In the genomic region with DNA sequence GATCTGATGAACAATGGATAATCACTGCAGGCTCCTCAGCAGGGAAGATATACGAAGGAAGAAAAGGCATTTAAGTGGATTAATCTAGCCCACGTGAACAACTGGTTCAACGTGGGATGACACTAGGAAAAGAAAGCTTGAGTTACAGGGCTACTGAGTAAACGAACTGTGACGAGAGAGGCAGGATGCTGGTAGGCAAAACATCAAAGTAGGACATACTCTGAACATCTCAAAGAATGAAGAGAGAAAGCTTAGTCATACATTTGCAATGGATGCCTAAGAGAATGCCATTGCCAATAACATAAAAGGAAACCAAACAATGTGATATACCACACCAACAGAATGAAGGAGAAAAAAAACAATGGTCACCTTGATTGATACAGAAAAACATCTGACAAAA, we compare ENCODE assay signal across 13 cellular contexts. TPM values are rescaled to one million over a fixed set of nuclear protein-coding genes. Genes with fewer than 3 reads are reported as not detected.
DNase-seq lines count a peak whose midpoint lies in the region; ATAC-seq and TF ChIP-seq lines count a peak whose summit lies in the region.
"Had no signal": no experiment of that assay in that cellular context is flagged by ENCODE, and none has a peak within 500 bp of the region (broad histone marks: within the 10 kb centered on the region; RNA-seq: fewer than 3 reads in every experiment).

No MANE protein-coding gene starts in this region.

- peaks cover 5% of the 10 kb centered on the region for H3K4me1 ChIP-seq in CD4-positive, CD25-positive, alpha-beta regulatory T cell (ENCODE audit: control insufficient read depth, insufficient read depth, low read length, poor library complexity, severe bottlenecking)
- H3K4me1 ChIP-seq: ascending aorta had no signal

- H3K36me3 Mint-ChIP-seq in CD4-positive, CD25-positive, alpha-beta regulatory T cell: peaks cover 25% of the 10 kb centered on the region
- peaks cover 37% of the 10 kb centered on the region for H3K36me3 Mint-ChIP-seq in activated CD8-positive, alpha-beta T cell treated with anti-CD3 and anti-CD28 coated beads, Interleukin-2, amount 10 ng/mL, durations not matched to agents 7 days and 5 days (ENCODE audit: low read depth)

- CTCF ChIA-PET in activated CD8-positive, alpha-beta T cell treated with anti-CD3 and anti-CD28 coated beads, Interleukin-2, amount 10 ng/mL, durations not matched to agents 7 days and 5 days (lab: Charles Lee): interaction anchor here (0.7 to 1.5 kb wide), 3 partner anchors 9 to 399 kb away, joined by 3 to 4 read pairs (median 3); no protein-coding TSS in a partner anchor
- CTCF ChIA-PET in GM10248 (lab: Yijun Ruan, JAX): interaction anchor here (1.3 kb wide), 1 partner anchor 89 kb away, joined by 3 read pairs; the partner anchor contains the start of gene ZW10

- H3K27ac ChIP-seq in CD4-positive, CD25-positive, alpha-beta regulatory T cell (ENCODE audit: insufficient read depth, low read length, poor library complexity, severe bottlenecking): no peak overlapping the region
- H3K27ac ChIP-seq: ascending aorta, WERI-Rb-1 had no signal

- no peak overlapping the region for H3K4me3 Mint-ChIP-seq in CD4-positive, CD25-positive, alpha-beta regulatory T cell
- no peak overlapping the region for H3K4me3 Mint-ChIP-seq in activated CD8-positive, alpha-beta T cell treated with anti-CD3 and anti-CD28 coated beads, Interleukin-2, amount 10 ng/mL, durations not matched to agents 7 days and 5 days

- peaks cover 20 to 28% (median 25%) of the 10 kb centered on the region in 4 donors for H3K4me1 Mint-ChIP-seq in CD4-positive, CD25-positive, alpha-beta regulatory T cell
- peaks cover 35% of the 10 kb centered on the region for H3K4me1 Mint-ChIP-seq in activated CD8-positive, alpha-beta T cell treated with anti-CD3 and anti-CD28 coated beads, Interleukin-2, amount 10 ng/mL, durations not matched to agents 7 days and 5 days (ENCODE audit: low read depth)

- peaks cover 4% of the 10 kb centered on the region for H3K36me3 ChIP-seq in CD4-positive, CD25-positive, alpha-beta regulatory T cell (ENCODE audit: control insufficient read depth, insufficient read depth, low read length)
- H3K36me3 ChIP-seq: ascending aorta, gastrocnemius medialis had no signal

- H3K9me3 ChIP-seq in CD4-positive, CD25-positive, alpha-beta regulatory T cell (ENCODE audit: control insufficient read depth in 2 of 2, low read length in 2 of 2): no peaks in the 10 kb centered on the region
- H3K9me3 ChIP-seq: ascending aorta, gastrocnemius medialis had no signal

- POLR2A ChIA-PET in activated CD8-positive, alpha-beta T cell treated with anti-CD3 and anti-CD28 coated beads, Interleukin-2, amount 10 ng/mL, durations not matched to agents 7 days and 5 days (lab: Charles Lee): interaction anchor here (1.3 kb wide), 1 partner anchor 13 kb away, joined by 9 read pairs; the partner anchor contains the start of gene USP28
- POLR2A ChIA-PET in GM10248 (lab: Yijun Ruan, JAX): no interaction called here

- H3K27me3 ChIP-seq in CD4-positive, CD25-positive, alpha-beta regulatory T cell (ENCODE audit: control insufficient read depth, insufficient read depth, low read length): no peaks in the 10 kb centered on the region
- H3K27me3 ChIP-seq: ascending aorta, gastrocnemius medialis had no signal

- H3K27ac Mint-ChIP-seq in CD4-positive, CD25-positive, alpha-beta regulatory T cell: peak overlapping the region in 2 of 3 donors; percentile 3 to 4
- H3K27ac Mint-ChIP-seq in activated CD8-positive, alpha-beta T cell treated with anti-CD3 and anti-CD28 coated beads, Interleukin-2, amount 10 ng/mL, durations not matched to agents 7 days and 5 days: peak overlapping the region; percentile 53

- no peak overlapping the region for H3K4me3 ChIP-seq in CD4-positive, CD25-positive, alpha-beta regulatory T cell (ENCODE audit: low read depth, low read length)
- H3K4me3 ChIP-seq: ascending aorta, gastrocnemius medialis had no signal

- no peak for TF ChIP-seq CTCF in GM10248 (IDR thresholded peaks at IDR 0.05; ENCODE audit: control extremely low read depth, extremely low read depth, low read depth, missing control alignments)

- ATAC-seq in CD4-positive, CD25-positive, alpha-beta regulatory T cell (ENCODE audit: low read depth in 2 of 2): peak; percentile 40 to 63
- ATAC-seq in activated CD8-positive, alpha-beta T cell treated with anti-CD3 and anti-CD28 coated beads, Interleukin-2, amount 10 ng/mL, durations not matched to agents 7 days and 5 days: peak; percentile 77
- ATAC-seq: gastrocnemius medialis had no signal

- H3K27me3 Mint-ChIP-seq in CD4-positive, CD25-positive, alpha-beta regulatory T cell: no peaks in the 10 kb centered on the region
- no peaks in the 10 kb centered on the region for H3K27me3 Mint-ChIP-seq in activated CD8-positive, alpha-beta T cell treated with anti-CD3 and anti-CD28 coated beads, Interleukin-2, amount 10 ng/mL, durations not matched to agents 7 days and 5 days (ENCODE audit: low read depth)

- no peaks in the 10 kb centered on the region for H3K9me3 Mint-ChIP-seq in CD4-positive, CD25-positive, alpha-beta regulatory T cell
- no peaks in the 10 kb centered on the region for H3K9me3 Mint-ChIP-seq in activated CD8-positive, alpha-beta T cell treated with anti-CD3 and anti-CD28 coated beads, Interleukin-2, amount 10 ng/mL, durations not matched to agents 7 days and 5 days (ENCODE audit: insufficient read depth)

- peak in 1 of 3 donors; percentile 44 for DNase-seq in CD4-positive, CD25-positive, alpha-beta regulatory T cell
- DNase-seq in HS-5 (ENCODE audit: low read depth) (peak; percentile 3), iris pigment epithelial cell (ENCODE audit: low read depth) (peak; percentile 89), activated gamma-delta T cell (lab: John Stamatoyannopoulos, UW) (no peak), LoVo (ENCODE audit: low spot score) (no peak), cerebellar cortex (ENCODE audit: low spot score) (no peak), GM10248 (ENCODE audit: extremely low spot score) (no peak)
- peak; percentile 27 for DNase-seq in activated CD8-positive, alpha-beta T cell treated with anti-CD3 and anti-CD28 coated beads, Interleukin-2, amount 10 ng/mL, durations not matched to agents 7 days and 5 days
- DNase-seq: DMS79; gastrocnemius medialis; stimulated activated naive CD4-positive, alpha-beta T cell treated with Interleukin-2 at 50 U/mL for 16 hours; WERI-Rb-1 had no signal

RNA-seq across cellular contexts. Expression of gene USP28, which starts 12.9 kb away (rescaled TPM):
- total RNA-seq in CD4-positive, CD25-positive, alpha-beta regulatory T cell: 20.7 TPM
- polyA plus RNA-seq in CD4-positive, CD25-positive, alpha-beta regulatory T cell: 10 to 100 TPM; 22.8 to 29.9 (median 28.1) TPM
- 10 to 100 TPM; 46.8 to 53.0 TPM for total RNA-seq in activated CD8-positive, alpha-beta T cell treated with anti-CD3 and anti-CD28 coated beads, Interleukin-2, amount 10 ng/mL, durations not matched to agents 7 days and 5 days

RNA-seq across cellular contexts. Expression of gene HTR3B, which starts 42.2 kb away (rescaled TPM):
- not detected for total RNA-seq in CD4-positive, CD25-positive, alpha-beta regulatory T cell
- polyA plus RNA-seq in CD4-positive, CD25-positive, alpha-beta regulatory T cell: not detected
- total RNA-seq in activated CD8-positive, alpha-beta T cell treated with anti-CD3 and anti-CD28 coated beads, Interleukin-2, amount 10 ng/mL, durations not matched to agents 7 days and 5 days: not detected
- total RNA-seq: ascending aorta, gastrocnemius medialis had no signal

Comparison
In these comparisons a context has a peak if more than half of its experiments do, and no peak if none do; other contexts are left out.
1. DNase-seq: peak in HS-5 (single experiment), activated CD8-positive, alpha-beta T cell treated with anti-CD3 and anti-CD28 coated beads, Interleukin-2, amount 10 ng/mL, durations not matched to agents 7 days and 5 days (single experiment) and iris pigment epithelial cell (single experiment); none in activated gamma-delta T cell (single experiment), LoVo (single experiment), cerebellar cortex (single experiment) and GM10248 (single experiment).